In the genomic region with DNA sequence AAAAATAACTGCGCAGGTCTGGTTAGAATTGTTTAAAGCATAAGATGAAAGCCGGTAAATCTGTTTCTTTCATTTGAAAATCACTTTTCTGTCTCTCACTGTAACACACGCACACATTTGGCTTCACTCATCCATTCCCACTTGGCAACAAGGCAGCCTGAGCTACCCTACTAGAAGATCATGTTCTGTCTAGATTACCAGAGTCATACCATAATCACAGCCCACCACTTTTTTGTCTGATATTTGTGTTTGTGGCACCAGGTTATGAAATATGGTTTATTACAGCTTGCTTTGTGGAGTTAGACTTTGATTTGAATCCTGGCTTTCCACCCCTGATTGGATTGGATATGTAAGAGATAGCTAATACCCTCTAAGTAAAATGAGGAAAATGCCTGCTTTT, we compare ENCODE assay signal across 8 cellular contexts. TPM values are rescaled to one million over a fixed set of nuclear protein-coding genes. Genes with fewer than 3 reads are reported as not detected.
DNase-seq lines count a peak whose midpoint lies in the region; TF ChIP-seq lines count a peak whose summit lies in the region.
"Had no signal": no experiment of that assay in that cellular context is flagged by ENCODE, and none has a peak within 500 bp of the region (broad histone marks: within the 10 kb centered on the region; RNA-seq: fewer than 3 reads in every experiment).

No MANE protein-coding gene starts in this region.

- no peak for TF ChIP-seq POLR2A in sigmoid colon (IDR thresholded peaks at IDR 0.05)

- peak overlapping the region; percentile 96 to 99 (median 98) for H3K27ac ChIP-seq in sigmoid colon

- TF ChIP-seq CTCF in epithelial cell of esophagus (IDR thresholded peaks at IDR 0.05; ENCODE audit: insufficient read depth, low read depth, low read length, missing control alignments) (no peak), sigmoid colon (IDR thresholded peaks at IDR 0.05) (no peak)

- H3K27me3 ChIP-seq in sigmoid colon = no peaks in the 10 kb centered on the region

- H3K4me3 ChIP-seq in GM08714 (ENCODE audit: low read length) = peak overlapping the region; percentile 91; the same call in 1 of the 2 replicates
- peak overlapping the region; percentile 98 for H3K4me3 ChIP-seq in epithelial cell of esophagus (ENCODE audit: low read length)
- H3K4me3 ChIP-seq in sigmoid colon = peak overlapping the region in 1 of 4 donors; percentile 94

- WGBS in sigmoid colon, 2 donors = 85 to 87% methylated on average over 3 of the region's 3 CpGs

- peaks cover 0 to 73% (median 61%) of the 10 kb centered on the region in 4 donors for H3K4me1 ChIP-seq in sigmoid colon

- DNase-seq in OCI-M1 (lab: John Stamatoyannopoulos, UW) = peak; percentile 26
- no peak for DNase-seq in epithelial cell of esophagus (ENCODE audit: low read depth)
- DNase-seq in sigmoid colon = no peak
- DNase-seq in effector CD4-positive, alpha-beta T cell = no peak
- DNase-seq in AG20443 (ENCODE audit: low spot score) = no peak
- no peak for DNase-seq in HT-29 (ENCODE audit: low spot score)
- DNase-seq: SIG-M5 had no signal

- TF ChIP-seq EP300 in sigmoid colon (IDR thresholded peaks at IDR 0.05) = no peak

- intact Hi-C loops in sigmoid colon (cut with DNase I) = no loop called here

- no peaks in the 10 kb centered on the region for H3K9me3 ChIP-seq in sigmoid colon

- no peaks in the 10 kb centered on the region for H3K36me3 ChIP-seq in sigmoid colon

RNA-seq across cellular contexts. Expression of gene USO1, which starts 2.2 kb away (rescaled TPM):
- total RNA-seq in sigmoid colon = 10 to 100 TPM; 66.5 to 99.4 (median 77.6) TPM
- 10 to 100 TPM; 21.0 to 30.6 (median 21.6) TPM for polyA plus RNA-seq in sigmoid colon
- total RNA-seq in HT-29 (2014; rRNA removed; shearing (Covaris generic)) = 23.4 and 24.5 TPM in 2 replicates

RNA-seq across cellular contexts. Expression of gene G3BP2, which starts 53.4 kb away (rescaled TPM):
- total RNA-seq in sigmoid colon = 100 to 1,000 TPM; 102 to 141 (median 119) TPM
- 10 to 100 TPM; 60.7 to 83.7 (median 61.7) TPM for polyA plus RNA-seq in sigmoid colon
- 54.0 and 59.4 TPM in 2 replicates for total RNA-seq in HT-29 (2014; rRNA removed; shearing (Covaris generic))
